Comparison of ENCODE assay signal across 27 cellular contexts in genomic region chr7:119623427-119623826, GRCh38.
"Had no signal": no experiment of that assay in that cellular context is flagged by ENCODE, and none has a peak within 500 bp of the region (broad histone marks: within the 10 kb centered on the region; RNA-seq: fewer than 3 reads in every experiment).

No MANE protein-coding gene starts in this region.

- ATAC-seq: effector memory CD8-positive, alpha-beta T cell; esophagus mucosa; foreskin keratinocyte; gastrocnemius medialis; gastroesophageal sphincter; heart left ventricle; heart right ventricle had no signal

- H3K4me3 ChIP-seq: colonic mucosa, coronary artery, dorsolateral prefrontal cortex, esophagus muscularis mucosa, esophagus squamous epithelium, gastrocnemius medialis, gastroesophageal sphincter, heart left ventricle, heart right ventricle had no signal

- H3K27me3 ChIP-seq: colonic mucosa, dorsolateral prefrontal cortex, esophagus muscularis mucosa, esophagus squamous epithelium, foreskin keratinocyte, gastrocnemius medialis, gastroesophageal sphincter, heart left ventricle, heart right ventricle had no signal

- H3K36me3 ChIP-seq: colonic mucosa, esophagus muscularis mucosa, esophagus squamous epithelium, gastrocnemius medialis, gastroesophageal sphincter, heart left ventricle, heart right ventricle had no signal

- H3K4me1 ChIP-seq: colonic mucosa, esophagus muscularis mucosa, esophagus squamous epithelium, foreskin keratinocyte, gastrocnemius medialis, gastroesophageal sphincter, heart left ventricle, heart right ventricle had no signal

- H3K27ac ChIP-seq: colonic mucosa, coronary artery, dorsolateral prefrontal cortex, epithelial cell of prostate, esophagus muscularis mucosa, esophagus squamous epithelium, foreskin keratinocyte, gastrocnemius medialis, gastroesophageal sphincter, heart left ventricle, heart right ventricle had no signal

- H3K9me3 ChIP-seq: colonic mucosa, esophagus muscularis mucosa, esophagus squamous epithelium, gastrocnemius medialis, gastroesophageal sphincter, heart left ventricle, heart right ventricle had no signal

- FAIRE-seq: colon, endometrium, endothelial cell of umbilical vein had no signal

- DNase-seq: colonic mucosa; cortex of kidney; dermis blood vessel endothelial cell; dorsolateral prefrontal cortex; effector CD4-positive, alpha-beta T cell; effector CD8-positive, alpha-beta T cell; effector memory CD4-positive, alpha-beta T cell; effector memory CD8-positive, alpha-beta T cell; endodermal cell; erythroblast; esophagus squamous epithelium; foreskin fibroblast; foreskin keratinocyte; foreskin melanocyte; gastrocnemius medialis; glutamatergic neuron; head of caudate nucleus; heart left ventricle; heart right ventricle had no signal
